Comparison of ENCODE assay signal across 18 cellular contexts in the genomic region with DNA sequence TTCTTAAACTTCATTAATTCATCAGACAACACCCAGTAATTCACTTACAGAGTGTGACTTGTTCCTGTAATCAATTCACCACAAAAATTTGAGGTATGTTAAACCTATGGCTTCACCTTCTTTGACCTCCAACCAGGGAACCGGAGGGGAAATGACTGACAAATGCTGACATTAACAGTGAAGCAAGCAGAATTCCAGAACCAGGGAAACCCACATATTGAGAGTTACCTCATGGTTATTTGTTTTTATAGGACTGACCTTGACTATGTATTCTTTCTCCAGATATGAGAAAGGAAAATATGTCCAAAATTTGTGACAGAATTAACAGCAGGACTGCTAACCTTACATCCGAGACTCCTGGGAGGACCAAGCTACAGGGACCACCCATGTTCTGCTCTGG. TPM values are rescaled to one million over a fixed set of nuclear protein-coding genes. Genes with fewer than 3 reads are reported as not detected.
DNase-seq lines count a peak whose midpoint lies in the region; ATAC-seq, FAIRE-seq and TF ChIP-seq lines count a peak whose summit lies in the region.
"Had no signal": no experiment of that assay in that cellular context is flagged by ENCODE, and none has a peak within 500 bp of the region (broad histone marks: within the 10 kb centered on the region; RNA-seq: fewer than 3 reads in every experiment).

No MANE protein-coding gene starts in this region.

- H2AFZ ChIP-seq in osteoblast (ENCODE audit: low read length) = no peak overlapping the region

- H3K36me3 ChIP-seq in osteoblast (ENCODE audit: insufficient read depth, low read length) (no peaks in the 10 kb centered on the region), colonic mucosa (no peaks in the 10 kb centered on the region)
- H3K36me3 ChIP-seq: BLaER1, WERI-Rb-1 had no signal

- H3K9ac ChIP-seq in colonic mucosa (ENCODE audit: low read depth in 2 of 2, low read length in 2 of 2) = no peak overlapping the region
- H3K9ac ChIP-seq: BLaER1 had no signal

- CTCF ChIA-PET in activated CD8-positive, alpha-beta memory T cell treated with anti-CD3 and anti-CD28 coated beads, Interleukin-2, amount 10 ng/mL, durations not matched to agents 7 days and 5 days (lab: Charles Lee) = no interaction called here

- no peaks in the 10 kb centered on the region for H3K36me3 Mint-ChIP-seq in activated CD8-positive, alpha-beta memory T cell treated with anti-CD3 and anti-CD28 coated beads, Interleukin-2, amount 10 ng/mL, durations not matched to agents 7 days and 5 days

- H3K4me1 ChIP-seq in osteoblast (ENCODE audit: insufficient read depth, low read length) (peaks cover 36% of the 10 kb centered on the region), colonic mucosa (no peaks in the 10 kb centered on the region)
- H3K4me1 ChIP-seq: BLaER1 had no signal

- peaks cover 16% of the 10 kb centered on the region for H3K79me2 ChIP-seq in osteoblast (ENCODE audit: insufficient read depth, low read length)

- H3K27me3 ChIP-seq in osteoblast (ENCODE audit: insufficient read depth, low read length) = no peaks in the 10 kb centered on the region
- no peaks in the 10 kb centered on the region for H3K27me3 ChIP-seq in colonic mucosa
- H3K27me3 ChIP-seq: BLaER1 had no signal

- peaks cover 4% of the 10 kb centered on the region for H4K20me1 ChIP-seq in osteoblast (ENCODE audit: insufficient read depth, low read length)
- H4K20me1 ChIP-seq: BLaER1 had no signal

- no peak overlapping the region for H3K27ac ChIP-seq in osteoblast (ENCODE audit: low read depth, low read length)
- no peak overlapping the region for H3K27ac ChIP-seq in colonic mucosa
- H3K27ac ChIP-seq: BLaER1, epithelial cell of prostate, WERI-Rb-1 had no signal

- H3K4me3 ChIP-seq in epithelial cell of proximal tubule (ENCODE audit: low read depth, low read length) (peak overlapping the region; percentile 86), osteoblast (ENCODE audit: insufficient read depth, low read length) (peak overlapping the region; percentile 38), colonic mucosa (no peak overlapping the region)
- H3K4me3 ChIP-seq: BLaER1 had no signal

- ATAC-seq in activated CD8-positive, alpha-beta memory T cell treated with anti-CD3 and anti-CD28 coated beads, Interleukin-2, amount 10 ng/mL, durations not matched to agents 7 days and 5 days = no peak
- ATAC-seq in HG03135 (IDR thresholded peaks at IDR 0.05; ENCODE audit: unreplicated experiment) = no peak
- ATAC-seq: naive thymus-derived CD8-positive, alpha-beta T cell had no signal

- DNase-seq in ELR (ENCODE audit: low read depth) (peak; percentile 59), RCC 7860 (ENCODE audit: low spot score) (peak; percentile 84), epithelial cell of proximal tubule (ENCODE audit: low read depth) (no peak), osteoblast (ENCODE audit: insufficient read length, low spot score, missing footprints) (no peak), colonic mucosa (no peak), retina (no peak)
- no peak for DNase-seq in activated CD8-positive, alpha-beta memory T cell treated with anti-CD3 and anti-CD28 coated beads, Interleukin-2, amount 10 ng/mL, durations not matched to agents 7 days and 5 days
- DNase-seq: activated T-cell treated with anti-CD3 and anti-CD28 coated beads for 4 hours; amygdala; naive thymus-derived CD8-positive, alpha-beta T cell; NCI-H1436 treated with DMSO at 0.1 percent for 48 hours; NCI-H526 treated with DMSO at 0.1 percent for 48 hours; SIG-M5; stimulated activated CD4-positive, alpha-beta T cell treated with anti-CD3 and anti-CD28 coated beads, Interleukin-12 subunit alpha, Interleukin-12 subunit beta, amount 100 ng/mL, for 4 hours; WERI-Rb-1 had no signal

- no peak overlapping the region for H3K4me3 Mint-ChIP-seq in activated CD8-positive, alpha-beta memory T cell treated with anti-CD3 and anti-CD28 coated beads, Interleukin-2, amount 10 ng/mL, durations not matched to agents 7 days and 5 days

- H3K4me2 ChIP-seq in osteoblast (ENCODE audit: insufficient read depth, low read length) = peak overlapping the region; percentile 50
- H3K4me2 ChIP-seq: BLaER1 had no signal

- peak; percentile 90 for FAIRE-seq in RCC 7860 (lab: Jason Lieb, UNC)

- no peak for TF ChIP-seq CTCF in epithelial cell of proximal tubule (conservative IDR thresholded peaks at IDR 0.05; ENCODE audit: low read depth, low read length)
- no peak for TF ChIP-seq CTCF in osteoblast (IDR thresholded peaks at IDR 0.05; ENCODE audit: extremely low read depth, low read depth, low read length)
- no peak for TF ChIP-seq CTCF in colonic mucosa (IDR thresholded peaks at IDR 0.05)

- H3K4me1 Mint-ChIP-seq in activated CD8-positive, alpha-beta memory T cell treated with anti-CD3 and anti-CD28 coated beads, Interleukin-2, amount 10 ng/mL, durations not matched to agents 7 days and 5 days = peaks cover 6% of the 10 kb centered on the region

- peaks cover 61% of the 10 kb centered on the region for H3K27me3 Mint-ChIP-seq in activated CD8-positive, alpha-beta memory T cell treated with anti-CD3 and anti-CD28 coated beads, Interleukin-2, amount 10 ng/mL, durations not matched to agents 7 days and 5 days

- H3K9me3 ChIP-seq in osteoblast (ENCODE audit: low read depth, low read length) (no peaks in the 10 kb centered on the region), colonic mucosa (no peaks in the 10 kb centered on the region)

- no peak overlapping the region for H3K27ac Mint-ChIP-seq in activated CD8-positive, alpha-beta memory T cell treated with anti-CD3 and anti-CD28 coated beads, Interleukin-2, amount 10 ng/mL, durations not matched to agents 7 days and 5 days
- H3K27ac Mint-ChIP-seq: naive thymus-derived CD8-positive, alpha-beta T cell had no signal

- no peaks in the 10 kb centered on the region for H3K9me3 Mint-ChIP-seq in activated CD8-positive, alpha-beta memory T cell treated with anti-CD3 and anti-CD28 coated beads, Interleukin-2, amount 10 ng/mL, durations not matched to agents 7 days and 5 days (ENCODE audit: low read depth)

- intact Hi-C loops in colonic mucosa (cut with DNase I) = no loop called here

RNA-seq across cellular contexts. Expression of a gene that starts 2.7 kb away (rescaled TPM):
- total RNA-seq in epithelial cell of proximal tubule = 75.6 and 107 TPM in 2 replicates
- 8.3 and 13.4 TPM in 2 replicates for total RNA-seq in osteoblast
- total RNA-seq in activated CD8-positive, alpha-beta memory T cell treated with anti-CD3 and anti-CD28 coated beads, Interleukin-2, amount 10 ng/mL, durations not matched to agents 7 days and 5 days = not detected
- 10 to 100 TPM; 14.6 to 22.2 TPM for total RNA-seq in colonic mucosa
- total RNA-seq: naive thymus-derived CD8-positive, alpha-beta T cell had no signal

Comparison
In these comparisons a context has a peak if more than half of its experiments do, and no peak if none do; other contexts are left out.
1. DNase-seq: peak in ELR (single experiment) and RCC 7860 (single experiment); none in epithelial cell of proximal tubule (single experiment), osteoblast (single experiment), activated CD8-positive, alpha-beta memory T cell treated with anti-CD3 and anti-CD28 coated beads, Interleukin-2, amount 10 ng/mL, durations not matched to agents 7 days and 5 days (single experiment), colonic mucosa (single experiment) and retina (single experiment).